In genomic region chr6:10510592-10511367, GRCh38 we compare ENCODE assay signal across 8 cellular contexts. TPM values are rescaled to one million over a fixed set of nuclear protein-coding genes. Genes with fewer than 3 reads are reported as not detected.
DNase-seq lines count a peak whose midpoint lies in the region; ATAC-seq and TF ChIP-seq lines count a peak whose summit lies in the region.

No MANE protein-coding gene starts in this region.

- no peak overlapping the region for H3K27ac ChIP-seq in SK-N-SH (ENCODE audit: low read depth in 2 of 2, low read length in 1 of 2)

- peaks cover 13% of the 10 kb centered on the region for H3K4me1 Mint-ChIP-seq in brain

- WGBS in SK-N-SH (ENCODE audit: low lambda C conversion rate): 54% methylated on average over 17 of the region's 17 CpGs

- H3K4me2 ChIP-seq in SK-N-SH: no peak overlapping the region

- CTCF ChIA-PET in SK-N-SH (lab: Yijun Ruan, JAX): interaction anchor here (0.6 to 3.2 kb wide), 29 partner anchors 10 to 986 kb away, joined by 3 to 25 read pairs (median 3); partner anchors contain the start of genes C6orf52, GCNT2 and PAK1IP1

- H3K27me3 ChIP-seq in SK-N-SH (ENCODE audit: insufficient read depth): no peaks in the 10 kb centered on the region

- no peaks in the 10 kb centered on the region for H3K79me2 ChIP-seq in SK-N-SH (ENCODE audit: insufficient read depth)

- no peaks in the 10 kb centered on the region for H3K36me3 Mint-ChIP-seq in brain

- in situ Hi-C loops in GM13977 (cut with MboI; ENCODE audit: low pct_unique_long_range_greater_than_20kb, low sequenced_read_pairs, unreplicated experiment): no loop called here

- H3K4me3 ChIP-seq in SK-N-SH (ENCODE audit: low read depth in 2 of 2, low read length in 1 of 2): no peak overlapping the region; a peak in 1 of 4 replicates

- no peaks in the 10 kb centered on the region for H3K9me3 Mint-ChIP-seq in brain

- no peaks in the 10 kb centered on the region; a peak in 1 of 4 replicates for H3K4me1 ChIP-seq in SK-N-SH (ENCODE audit: control insufficient read depth in 1 of 2, insufficient read depth in 2 of 2, low read depth in 1 of 2, low read length in 1 of 2)

- H4K20me1 ChIP-seq in SK-N-SH (ENCODE audit: insufficient read depth): no peaks in the 10 kb centered on the region

- no peak overlapping the region for H3K9ac ChIP-seq in SK-N-SH

- peaks cover 13% of the 10 kb centered on the region for H3K27me3 Mint-ChIP-seq in brain

- ATAC-seq in HG02678 (IDR thresholded peaks at IDR 0.05; ENCODE audit: unreplicated experiment): peak; percentile 99

- POLR2A ChIA-PET in SK-N-SH (lab: Yijun Ruan, JAX): no interaction called here

- TF ChIP-seq RAD21 in SK-N-SH (IDR thresholded peaks at IDR 0.05; ENCODE audit: low read length): peak; percentile 90

- H3F3A ChIP-seq in SK-N-SH (replicated peaks; ENCODE audit: insufficient read depth): no peaks in the 10 kb centered on the region

- TF ChIP-seq CTCF in GM13977 (IDR thresholded peaks at IDR 0.05; ENCODE audit: extremely low read depth, insufficient read depth, missing control alignments): peak; percentile 80
- TF ChIP-seq CTCF in SK-N-SH (IDR thresholded peaks at IDR 0.05): peak; percentile 72
- peak; percentile 73 to 83 for TF ChIP-seq CTCF in brain (conservative IDR thresholded peaks at IDR 0.05)

- H3K27ac Mint-ChIP-seq in brain: peak overlapping the region in 1 of 5 experiments; percentile 26

- H3K36me3 ChIP-seq in SK-N-SH (replicated peaks in 1 of 2; ENCODE audit: control insufficient read depth in 1 of 2, insufficient read depth in 2 of 2, low read length in 1 of 2): no peaks in the 10 kb centered on the region

- no peaks in the 10 kb centered on the region for H3K9me3 ChIP-seq in SK-N-SH

- H2AFZ ChIP-seq in SK-N-SH (ENCODE audit: low read depth): no peak overlapping the region

- H3K4me3 Mint-ChIP-seq in brain: peak overlapping the region in 1 of 5 experiments; percentile 3

- H3K9me2 ChIP-seq in SK-N-SH: no peaks in the 10 kb centered on the region

- DNase-seq in A172 (ENCODE audit: low spot score): peak; percentile 49
- DNase-seq in GM13977 (ENCODE audit: low spot score): peak; percentile 60
- peak; percentile 65 for DNase-seq in MV-4-11 (lab: John Stamatoyannopoulos, UW)
- DNase-seq in SK-N-SH: peak; percentile 71
- peak; percentile 46 for DNase-seq in iris pigment epithelial cell (ENCODE audit: low read depth)
- DNase-seq in stimulated activated CD4-positive, alpha-beta T cell treated with anti-CD3 and anti-CD28 coated beads, Interleukin-15, amount 100 ng/mL, for 48 hours (ENCODE audit: low read depth in 2 of 2): peak; percentile 14 to 20

- no peak for TF ChIP-seq EP300 in SK-N-SH (IDR thresholded peaks at IDR 0.05; ENCODE audit: borderline replicate concordance in 1 of 2, low read depth in 1 of 2, low read length in 1 of 2)

TF ChIP-seq in SK-N-SH, 30 proteins besides CTCF, POLR2A, EP300 and RAD21:
- TF ChIP-seq SMC3 (IDR thresholded peaks at IDR 0.05; ENCODE audit: low read depth, low read length): peak; percentile 77
- no peak for TF ChIP-seq TAF1 (IDR thresholded peaks at IDR 0.05; ENCODE audit: borderline replicate concordance, low read depth, low read length)

RNA-seq across cellular contexts. Expression of gene GCNT2, which starts 10.4 kb away (rescaled TPM):
- total RNA-seq in A172 (2014; rRNA removed; shearing (Covaris generic)): 16.6 and 19.3 TPM in 2 replicates
- 0.13 and 0.29 TPM in 2 replicates for polyA plus RNA-seq in SK-N-SH (2012; rRNA removed)
- 0.21 and 0.26 TPM in 2 replicates for polyA plus RNA-seq in SK-N-SH (2012; cell fraction: cytosol; rRNA removed)
- polyA plus RNA-seq in SK-N-SH (2012; cell fraction: nucleus; rRNA removed): 0.16 and 0.25 TPM in 2 replicates
- polyA plus RNA-seq in brain (ENCODE audit: insufficient read depth, low read depth, low replicate concordance): 9.3 TPM

Comparison
In these comparisons a context has a peak if more than half of its experiments do, and no peak if none do; other contexts are left out.
1. DNase-seq: peak in every context shown above with its lines; median percentile 71 in SK-N-SH; 65 in MV-4-11; 60 in GM13977; 49 in A172; 46 in iris pigment epithelial cell; 17 in stimulated activated CD4-positive, alpha-beta T cell treated with anti-CD3 and anti-CD28 coated beads, Interleukin-15, amount 100 ng/mL, for 48 hours.